10 cellular contexts compared by ENCODE assay signal in the genomic region with DNA sequence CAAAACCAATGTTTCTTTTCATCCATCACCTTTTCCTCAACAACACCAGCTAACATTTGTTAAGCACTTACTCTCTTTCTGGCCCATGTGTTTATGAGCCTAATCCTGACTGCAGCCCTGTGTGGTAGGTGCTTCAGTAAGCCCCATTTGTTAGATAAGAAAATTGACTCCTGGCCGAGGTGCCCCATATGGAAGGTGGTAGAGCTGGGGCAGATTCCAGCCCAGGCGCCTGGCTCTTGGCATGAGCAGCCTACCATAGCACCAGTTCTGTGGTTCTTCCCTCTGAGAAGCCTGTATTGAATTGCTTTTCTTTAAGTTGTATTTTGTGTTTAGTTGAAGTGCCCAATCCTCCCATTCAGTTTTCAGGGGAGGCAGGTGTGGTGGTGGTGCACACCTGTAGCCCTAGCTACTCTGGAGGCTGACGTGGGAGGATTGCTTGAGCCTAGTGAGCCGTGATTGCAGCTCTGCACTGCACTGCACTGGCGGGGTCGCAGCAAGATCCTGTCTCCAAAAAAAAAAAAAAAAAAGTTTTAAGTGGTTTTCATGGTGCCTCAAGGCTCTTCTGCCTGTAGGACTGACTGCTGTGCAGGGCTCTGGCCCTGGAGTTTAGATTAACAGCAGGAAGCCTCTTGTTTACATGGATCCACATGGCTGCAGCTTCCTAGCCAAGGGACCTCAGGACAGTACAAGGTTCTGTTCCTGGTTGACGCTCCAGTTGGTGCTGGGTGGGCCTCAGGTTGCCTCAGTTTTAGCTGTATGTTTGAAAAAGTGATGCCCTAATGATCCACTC.
A peak's percentile ranks its signal among the peaks of the same experiment; 100 is the strongest.
DNase-seq lines count a peak whose midpoint lies in the region; ATAC-seq and TF ChIP-seq lines count a peak whose summit lies in the region.
"Had no signal": no experiment of that assay in that cellular context is flagged by ENCODE, and none has a peak within 500 bp of the region (broad histone marks: within the 10 kb centered on the region; RNA-seq: fewer than 3 reads in every experiment).

No MANE protein-coding gene starts in this region.

- H2AFZ ChIP-seq in GM23338: no peak overlapping the region; the same call in 1 of the 2 replicates

- H3K27ac Mint-ChIP-seq in GM23338 (peak overlapping the region; percentile 40; the same call in 1 of the 2 replicates), natural killer cell (peak overlapping the region; percentile 61 to 88)
- peak overlapping the region; percentile 95 for H3K27ac Mint-ChIP-seq in activated naive CD8-positive, alpha-beta T cell treated with anti-CD3 and anti-CD28 coated beads, Interleukin-2, amount 10 ng/mL, durations not matched to agents 7 days and 5 days

- DNase-seq in DMS53 (lab: John Stamatoyannopoulos, UW) (peak; percentile 6), DMS53 treated with DMSO at 0.1 percent for 48 hours (lab: John Stamatoyannopoulos, UW; ENCODE audit: unreplicated experiment) (no peak), GM23338 (ENCODE audit: low spot score) (no peak), natural killer cell (no peak), HPDE6-E6E7 (ENCODE audit: extremely low spot score) (no peak), NCI-H187 (lab: John Stamatoyannopoulos, UW) (no peak), T1000 (lab: John Stamatoyannopoulos, UW) (no peak)
- no peak for DNase-seq in activated naive CD8-positive, alpha-beta T cell treated with anti-CD3 and anti-CD28 coated beads, Interleukin-2, amount 10 ng/mL, durations not matched to agents 7 days and 5 days
- DNase-seq: 8988T, NCI-H1105 had no signal

- no peaks in the 10 kb centered on the region for H3K36me3 ChIP-seq in GM23338 (ENCODE audit: insufficient read depth)

- H3K79me2 ChIP-seq in GM23338 (replicated peaks; ENCODE audit: insufficient read depth): no peaks in the 10 kb centered on the region

- no peak overlapping the region for H3K27ac ChIP-seq in GM23338 (ENCODE audit: low read depth)

- intact Hi-C loops in natural killer cell (cut with micrococcal nuclease): loop anchor here (5.0 kb wide), 2 partner anchors 122 to 177 kb away; no protein-coding TSS in a partner anchor

- POLR2A ChIA-PET in activated naive CD8-positive, alpha-beta T cell treated with anti-CD3 and anti-CD28 coated beads, Interleukin-2, amount 10 ng/mL, durations not matched to agents 7 days and 5 days (lab: Charles Lee): interaction anchor here (0.5 to 6.1 kb wide), 16 partner anchors 9 to 281 kb away, joined by 3 to 42 read pairs (median 4); a partner anchor contains a TSS

- no peak overlapping the region for H3K4me3 ChIP-seq in GM23338

- no peaks in the 10 kb centered on the region for H3K9me3 Mint-ChIP-seq in GM23338
- H3K9me3 Mint-ChIP-seq in activated naive CD8-positive, alpha-beta T cell treated with anti-CD3 and anti-CD28 coated beads, Interleukin-2, amount 10 ng/mL, durations not matched to agents 7 days and 5 days: no peaks in the 10 kb centered on the region
- H3K9me3 Mint-ChIP-seq in natural killer cell: no peaks in the 10 kb centered on the region

- TF ChIP-seq CTCF in GM23338 (conservative IDR thresholded peaks at IDR 0.05; ENCODE audit: low read depth in 2 of 2) (no peak), natural killer cell (IDR thresholded peaks at IDR 0.05) (no peak)

- H3K4me2 ChIP-seq in GM23338: no peak overlapping the region

- H3K4me1 Mint-ChIP-seq in GM23338 (peaks cover 76% of the 10 kb centered on the region), natural killer cell (peaks cover 44 to 52% of the 10 kb centered on the region in 2 donors)
- peaks cover 48% of the 10 kb centered on the region for H3K4me1 Mint-ChIP-seq in activated naive CD8-positive, alpha-beta T cell treated with anti-CD3 and anti-CD28 coated beads, Interleukin-2, amount 10 ng/mL, durations not matched to agents 7 days and 5 days

- H3K4me3 Mint-ChIP-seq in GM23338 (no peak overlapping the region), natural killer cell (peak overlapping the region; percentile 45)
- H3K4me3 Mint-ChIP-seq in activated naive CD8-positive, alpha-beta T cell treated with anti-CD3 and anti-CD28 coated beads, Interleukin-2, amount 10 ng/mL, durations not matched to agents 7 days and 5 days: peak overlapping the region; percentile 62

- H3K9me2 ChIP-seq in GM23338 (ENCODE audit: insufficient read depth): no peaks in the 10 kb centered on the region

- ATAC-seq in GM23338 (no peak), natural killer cell (peak in 2 of 3 donors; percentile 9 to 11)
- peak; percentile 35 for ATAC-seq in activated naive CD8-positive, alpha-beta T cell treated with anti-CD3 and anti-CD28 coated beads, Interleukin-2, amount 10 ng/mL, durations not matched to agents 7 days and 5 days (ENCODE audit: low read depth)

- H3K36me3 Mint-ChIP-seq in GM23338 (ENCODE audit: low read depth) (no peaks in the 10 kb centered on the region; the same call in 2 of the 3 replicates), natural killer cell (no peaks in the 10 kb centered on the region)
- peaks cover 2% of the 10 kb centered on the region for H3K36me3 Mint-ChIP-seq in activated naive CD8-positive, alpha-beta T cell treated with anti-CD3 and anti-CD28 coated beads, Interleukin-2, amount 10 ng/mL, durations not matched to agents 7 days and 5 days

- no peaks in the 10 kb centered on the region for H4K20me1 ChIP-seq in GM23338 (replicated peaks; ENCODE audit: insufficient read depth)

- H3F3A ChIP-seq in GM23338 (replicated peaks; ENCODE audit: low read depth): peaks cover 10% of the 10 kb centered on the region; the same call in 1 of the 2 replicates

- H3K27me3 Mint-ChIP-seq in GM23338 (ENCODE audit: insufficient read depth, low read depth, poor library complexity) (peaks cover 26% of the 10 kb centered on the region), natural killer cell (ENCODE audit: low read depth in 2 of 2) (peaks cover 0 to 2% of the 10 kb centered on the region in 2 donors)
- H3K27me3 Mint-ChIP-seq in activated naive CD8-positive, alpha-beta T cell treated with anti-CD3 and anti-CD28 coated beads, Interleukin-2, amount 10 ng/mL, durations not matched to agents 7 days and 5 days: no peaks in the 10 kb centered on the region

- H3K27me3 ChIP-seq in GM23338 (ENCODE audit: insufficient read depth): no peaks in the 10 kb centered on the region

- peaks cover 77% of the 10 kb centered on the region for H3K4me1 ChIP-seq in GM23338 (ENCODE audit: insufficient read depth)

TF ChIP-seq in GM23338, 12 proteins besides CTCF, POLR2A, EP300 and RAD21:
- TF ChIP-seq STAT1 (IDR thresholded peaks at IDR 0.05; ENCODE audit: unreplicated experiment): no peak
- TF ChIP-seq ZNF331 (CRISPR knock-in tag; IDR thresholded peaks at IDR 0.05; ENCODE audit: low read depth): no peak
- TF ChIP-seq ZNF114 (CRISPR knock-in tag; IDR thresholded peaks at IDR 0.05): no peak
- TF ChIP-seq, protein P1, sequence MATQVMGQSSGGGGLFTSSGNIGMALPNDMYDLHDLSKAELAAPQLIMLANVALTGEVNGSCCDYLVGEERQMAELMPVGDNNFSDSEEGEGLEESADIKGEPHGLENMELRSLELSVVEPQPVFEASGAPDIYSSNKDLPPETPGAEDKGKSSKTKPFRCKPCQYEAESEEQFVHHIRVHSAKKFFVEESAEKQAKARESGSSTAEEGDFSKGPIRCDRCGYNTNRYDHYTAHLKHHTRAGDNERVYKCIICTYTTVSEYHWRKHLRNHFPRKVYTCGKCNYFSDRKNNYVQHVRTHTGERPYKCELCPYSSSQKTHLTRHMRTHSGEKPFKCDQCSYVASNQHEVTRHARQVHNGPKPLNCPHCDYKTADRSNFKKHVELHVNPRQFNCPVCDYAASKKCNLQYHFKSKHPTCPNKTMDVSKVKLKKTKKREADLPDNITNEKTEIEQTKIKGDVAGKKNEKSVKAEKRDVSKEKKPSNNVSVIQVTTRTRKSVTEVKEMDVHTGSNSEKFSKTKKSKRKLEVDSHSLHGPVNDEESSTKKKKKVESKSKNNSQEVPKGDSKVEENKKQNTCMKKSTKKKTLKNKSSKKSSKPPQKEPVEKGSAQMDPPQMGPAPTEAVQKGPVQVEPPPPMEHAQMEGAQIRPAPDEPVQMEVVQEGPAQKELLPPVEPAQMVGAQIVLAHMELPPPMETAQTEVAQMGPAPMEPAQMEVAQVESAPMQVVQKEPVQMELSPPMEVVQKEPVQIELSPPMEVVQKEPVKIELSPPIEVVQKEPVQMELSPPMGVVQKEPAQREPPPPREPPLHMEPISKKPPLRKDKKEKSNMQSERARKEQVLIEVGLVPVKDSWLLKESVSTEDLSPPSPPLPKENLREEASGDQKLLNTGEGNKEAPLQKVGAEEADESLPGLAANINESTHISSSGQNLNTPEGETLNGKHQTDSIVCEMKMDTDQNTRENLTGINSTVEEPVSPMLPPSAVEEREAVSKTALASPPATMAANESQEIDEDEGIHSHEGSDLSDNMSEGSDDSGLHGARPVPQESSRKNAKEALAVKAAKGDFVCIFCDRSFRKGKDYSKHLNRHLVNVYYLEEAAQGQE (IDR thresholded peaks at IDR 0.05; ENCODE audit: unreplicated experiment): no peak
- TF ChIP-seq, protein P2, sequence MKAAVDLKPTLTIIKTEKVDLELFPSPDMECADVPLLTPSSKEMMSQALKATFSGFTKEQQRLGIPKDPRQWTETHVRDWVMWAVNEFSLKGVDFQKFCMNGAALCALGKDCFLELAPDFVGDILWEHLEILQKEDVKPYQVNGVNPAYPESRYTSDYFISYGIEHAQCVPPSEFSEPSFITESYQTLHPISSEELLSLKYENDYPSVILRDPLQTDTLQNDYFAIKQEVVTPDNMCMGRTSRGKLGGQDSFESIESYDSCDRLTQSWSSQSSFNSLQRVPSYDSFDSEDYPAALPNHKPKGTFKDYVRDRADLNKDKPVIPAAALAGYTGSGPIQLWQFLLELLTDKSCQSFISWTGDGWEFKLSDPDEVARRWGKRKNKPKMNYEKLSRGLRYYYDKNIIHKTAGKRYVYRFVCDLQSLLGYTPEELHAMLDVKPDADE (IDR thresholded peaks at IDR 0.05): no peak
- TF ChIP-seq EZH2phosphoT487 (IDR thresholded peaks at IDR 0.05; ENCODE audit: unreplicated experiment): no peak
- no peak for TF ChIP-seq NANOG (IDR thresholded peaks at IDR 0.05; ENCODE audit: borderline replicate concordance)
TF ChIP-seq in GM23338: peak in this region for 0.

Comparison
In these comparisons a context has a peak if more than half of its experiments do, and no peak if none do; other contexts are left out.
1. H3K27ac Mint-ChIP-seq: peak in every context shown above with its lines; median percentile 95 in activated naive CD8-positive, alpha-beta T cell treated with anti-CD3 and anti-CD28 coated beads, Interleukin-2, amount 10 ng/mL, durations not matched to agents 7 days and 5 days; 74 in natural killer cell; 40 in GM23338.